In the genomic region with DNA sequence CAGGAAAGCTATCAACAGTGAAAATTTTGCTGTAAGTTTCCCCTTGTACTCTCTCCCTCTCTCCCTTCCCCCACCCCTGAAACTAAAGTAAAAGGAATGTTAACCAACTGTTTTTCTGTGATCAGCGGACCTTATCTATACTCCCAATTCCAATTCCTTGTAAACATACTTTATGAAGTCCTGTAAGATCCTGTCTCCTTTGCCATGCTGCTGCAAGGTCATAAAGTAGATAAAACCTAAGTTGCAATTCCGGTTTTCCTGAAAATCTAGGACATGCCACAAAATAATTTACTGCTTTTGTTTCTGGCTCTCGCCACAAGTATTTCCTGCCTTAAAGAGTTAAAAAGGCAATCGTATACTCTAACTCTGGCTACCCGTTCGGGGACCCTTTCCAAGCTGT, we compare ENCODE assay signal across 31 cellular contexts.
DNase-seq lines count a peak whose midpoint lies in the region; ATAC-seq, FAIRE-seq and TF ChIP-seq lines count a peak whose summit lies in the region.
"Had no signal": no experiment of that assay in that cellular context is flagged by ENCODE, and none has a peak within 500 bp of the region (broad histone marks: within the 10 kb centered on the region; RNA-seq: fewer than 3 reads in every experiment).

No MANE protein-coding gene starts in this region.

- peak overlapping the region; percentile 5 for H3K27ac Mint-ChIP-seq in endothelial cell (ENCODE audit: unreplicated experiment)
- H3K27ac Mint-ChIP-seq: activated CD4-positive, alpha-beta memory T cell treated with anti-CD3 and anti-CD28 coated beads for 36 hours; activated naive CD4-positive, alpha-beta T cell treated with anti-CD3 and anti-CD28 coated beads, Interleukin-2, amount 10 ng/mL, durations not matched to agents 7 days and 5 days; activated T-helper 1 cell treated with anti-CD3 and anti-CD28 coated beads, Interleukin-12 subunit alpha, Interleukin-12 subunit beta, Interleukin-2, Interleukin-4 antibody, amounts not matched to agents 30 ng/mL and 10 ng/mL and 1 ng/mL, durations not matched to agents 14 hours and 24 hours and 36 hours; stimulated activated naive CD8-positive, alpha-beta T cell treated with anti-CD3 and anti-CD28 coated beads, Interleukin-15, amount 100 ng/mL, for 72 hours; T-cell had no signal

- H3K27ac ChIP-seq in mesodermal cell (ENCODE audit: low read depth, low read length, severe bottlenecking) (peak overlapping the region; percentile 90), small intestine (ENCODE audit: low read depth in 1 of 2, low read length in 1 of 2) (no peak overlapping the region), suprapubic skin (no peak overlapping the region)
- H3K27ac ChIP-seq: breast epithelium, epithelial cell of prostate, psoas muscle, tibial artery had no signal

- ATAC-seq in GM19035 (IDR thresholded peaks at IDR 0.05; ENCODE audit: unreplicated experiment), result no peak
- ATAC-seq: psoas muscle; stimulated activated naive CD8-positive, alpha-beta T cell treated with anti-CD3 and anti-CD28 coated beads, Interleukin-15, amount 100 ng/mL, for 72 hours; T-cell had no signal

- in situ Hi-C loops in GM13977 (cut with MboI; ENCODE audit: low pct_unique_long_range_greater_than_20kb, low sequenced_read_pairs, unreplicated experiment), result no loop called here

- 53 to 67% methylated on average over 5 to 6 of the region's 6 CpGs for WGBS in mesodermal cell (ENCODE audit: insufficient coverage in 2 of 2), 2 experiments
- 3 to 14% (median 9%) methylated on average over 6 of the region's 6 CpGs for WGBS in small intestine, 3 donors
- WGBS in suprapubic skin, result 5% methylated on average over 6 of the region's 6 CpGs

- H3K9me3 Mint-ChIP-seq in endothelial cell (ENCODE audit: unreplicated experiment), result peaks cover 6% of the 10 kb centered on the region

- no peak overlapping the region for H3K4me3 Mint-ChIP-seq in endothelial cell (ENCODE audit: unreplicated experiment)
- H3K4me3 Mint-ChIP-seq: activated CD4-positive, alpha-beta memory T cell treated with anti-CD3 and anti-CD28 coated beads for 36 hours; activated naive CD4-positive, alpha-beta T cell treated with anti-CD3 and anti-CD28 coated beads, Interleukin-2, amount 10 ng/mL, durations not matched to agents 7 days and 5 days; activated T-helper 1 cell treated with anti-CD3 and anti-CD28 coated beads, Interleukin-12 subunit alpha, Interleukin-12 subunit beta, Interleukin-2, Interleukin-4 antibody, amounts not matched to agents 30 ng/mL and 10 ng/mL and 1 ng/mL, durations not matched to agents 14 hours and 24 hours and 36 hours; stimulated activated naive CD8-positive, alpha-beta T cell treated with anti-CD3 and anti-CD28 coated beads, Interleukin-15, amount 100 ng/mL, for 72 hours; T-cell had no signal

- TF ChIP-seq CTCF in endothelial cell (IDR thresholded peaks at IDR 0.05; ENCODE audit: unreplicated experiment) (no peak), GM13977 (IDR thresholded peaks at IDR 0.05; ENCODE audit: extremely low read depth, insufficient read depth, missing control alignments) (no peak), suprapubic skin (IDR thresholded peaks at IDR 0.05) (no peak)

- H3K36me3 ChIP-seq in mesodermal cell (ENCODE audit: control insufficient read depth, insufficient read depth, low read length), result no peaks in the 10 kb centered on the region
- H3K36me3 ChIP-seq in small intestine (ENCODE audit: control insufficient read depth in 2 of 2, insufficient read depth in 2 of 2, low read length in 2 of 2), result no peaks in the 10 kb centered on the region
- no peaks in the 10 kb centered on the region for H3K36me3 ChIP-seq in suprapubic skin
- H3K36me3 ChIP-seq: breast epithelium, tibial artery had no signal

- no peak for FAIRE-seq in small intestine (lab: Jason Lieb, UNC)
- FAIRE-seq: GM12891, H54, islet of Langerhans, RCC 7860 had no signal

- no peaks in the 10 kb centered on the region for H3K27me3 Mint-ChIP-seq in endothelial cell (ENCODE audit: unreplicated experiment)
- H3K27me3 Mint-ChIP-seq: activated CD4-positive, alpha-beta memory T cell treated with anti-CD3 and anti-CD28 coated beads for 36 hours; activated naive CD4-positive, alpha-beta T cell treated with anti-CD3 and anti-CD28 coated beads, Interleukin-2, amount 10 ng/mL, durations not matched to agents 7 days and 5 days; stimulated activated naive CD8-positive, alpha-beta T cell treated with anti-CD3 and anti-CD28 coated beads, Interleukin-15, amount 100 ng/mL, for 72 hours; T-cell had no signal

- H3K9me3 ChIP-seq in mesodermal cell (ENCODE audit: control insufficient read depth, low read length), result peaks cover 3% of the 10 kb centered on the region
- H3K9me3 ChIP-seq in small intestine (ENCODE audit: control insufficient read depth, low read depth), result no peaks in the 10 kb centered on the region
- peaks cover 5% of the 10 kb centered on the region for H3K9me3 ChIP-seq in suprapubic skin
- H3K9me3 ChIP-seq: breast epithelium, psoas muscle, tibial artery had no signal

- H3K36me3 Mint-ChIP-seq in endothelial cell (ENCODE audit: low read depth, unreplicated experiment), result no peaks in the 10 kb centered on the region
- H3K36me3 Mint-ChIP-seq: activated CD4-positive, alpha-beta memory T cell treated with anti-CD3 and anti-CD28 coated beads for 36 hours; activated naive CD4-positive, alpha-beta T cell treated with anti-CD3 and anti-CD28 coated beads, Interleukin-2, amount 10 ng/mL, durations not matched to agents 7 days and 5 days; T-cell had no signal

- H3K4me1 ChIP-seq in mesodermal cell (ENCODE audit: control insufficient read depth, insufficient read depth, low read length, poor library complexity, severe bottlenecking) (peaks cover 8% of the 10 kb centered on the region), small intestine (ENCODE audit: control insufficient read depth in 2 of 2, insufficient read depth in 1 of 2, low read depth in 1 of 2, low read length in 1 of 2) (no peaks in the 10 kb centered on the region), suprapubic skin (no peaks in the 10 kb centered on the region)
- H3K4me1 ChIP-seq: breast epithelium, psoas muscle, tibial artery had no signal

- peaks cover 10% of the 10 kb centered on the region for H3K4me1 Mint-ChIP-seq in endothelial cell (ENCODE audit: unreplicated experiment)
- H3K4me1 Mint-ChIP-seq: activated naive CD4-positive, alpha-beta T cell treated with anti-CD3 and anti-CD28 coated beads, Interleukin-2, amount 10 ng/mL, durations not matched to agents 7 days and 5 days; stimulated activated naive CD8-positive, alpha-beta T cell treated with anti-CD3 and anti-CD28 coated beads, Interleukin-15, amount 100 ng/mL, for 72 hours; T-cell had no signal

- TF ChIP-seq EP300 in suprapubic skin (IDR thresholded peaks at IDR 0.05), result no peak

- H3K27me3 ChIP-seq in small intestine (ENCODE audit: control insufficient read depth in 2 of 2, insufficient read depth in 2 of 2, low read length in 2 of 2) (no peaks in the 10 kb centered on the region), suprapubic skin (no peaks in the 10 kb centered on the region)
- H3K27me3 ChIP-seq: breast epithelium, tibial artery had no signal

- DNase-seq in ELF-1 (ENCODE audit: low read depth, low spot score) (peak; percentile 40), endothelial cell (ENCODE audit: low spot score) (no peak), small intestine (peak; percentile 30), GM13977 (ENCODE audit: low spot score) (no peak), suprapubic skin (ENCODE audit: low spot score in 2 of 2) (no peak), UCSD-AML1 (lab: John Stamatoyannopoulos, UW; ENCODE audit: unreplicated experiment) (no peak)
- DNase-seq: activated CD4-positive, alpha-beta memory T cell treated with anti-CD3 and anti-CD28 coated beads for 36 hours; activated CD4-positive, CD25-positive, alpha-beta regulatory T cell treated with anti-CD3 and anti-CD28 coated beads, Interleukin-2, amount 50 U/mL, for 72 hours; activated CD8-positive, alpha-beta memory T cell treated with anti-CD3 and anti-CD28 coated beads, Interleukin-2, amount 50 U/mL, for 4 hours; activated naive CD4-positive, alpha-beta T cell treated with anti-CD3 and anti-CD28 coated beads, Interleukin-2, amount 10 ng/mL, durations not matched to agents 7 days and 5 days; amniotic stem cell; C1 segment of cervical spinal cord; Calu3; NCI-H1105 treated with DMSO at 0.1 percent for 48 hours; NCI-H1930; NCI-H226; NCI-H69; psoas muscle; stimulated activated naive CD8-positive, alpha-beta T cell treated with anti-CD3 and anti-CD28 coated beads, Interleukin-15, amount 100 ng/mL, for 72 hours; T-cell; tibial artery had no signal

- TF ChIP-seq POLR2A in suprapubic skin (IDR thresholded peaks at IDR 0.05), result no peak

- no peak overlapping the region for H3K4me3 ChIP-seq in mesodermal cell (ENCODE audit: extremely low read depth, insufficient read depth, low read length, poor library complexity, severe bottlenecking)
- H3K4me3 ChIP-seq in small intestine (ENCODE audit: low read depth in 1 of 2, low read length in 2 of 2), result no peak overlapping the region
- no peak overlapping the region for H3K4me3 ChIP-seq in suprapubic skin
- H3K4me3 ChIP-seq: breast epithelium, lung, psoas muscle, tibial artery had no signal

Comparison
In these comparisons a context has a peak if more than half of its experiments do, and no peak if none do; other contexts are left out.
1. DNase-seq: peak in ELF-1 (single experiment) and small intestine (single experiment); none in endothelial cell (single experiment), GM13977 (single experiment), suprapubic skin (0 of 2) and UCSD-AML1 (single experiment).